In genomic region chr17:27224526-27225315, GRCh38 we compare ENCODE assay signal across 26 cellular contexts.
DNase-seq lines count a peak whose midpoint lies in the region; ATAC-seq, FAIRE-seq and TF ChIP-seq lines count a peak whose summit lies in the region.
"Had no signal": no experiment of that assay in that cellular context is flagged by ENCODE, and none has a peak within 500 bp of the region (broad histone marks: within the 10 kb centered on the region; RNA-seq: fewer than 3 reads in every experiment).

No MANE protein-coding gene starts in this region.

- H3K27me3 ChIP-seq in HepG2 (ENCODE audit: control insufficient read depth in 1 of 2, insufficient read depth in 2 of 2, low read length in 2 of 2): no peaks in the 10 kb centered on the region
- H3K27me3 ChIP-seq: esophagus muscularis mucosa, neutrophil, tibial nerve had no signal

- H3K4me1 Mint-ChIP-seq in dendritic cell treated with granulocyte-macrophage colony-stimulating factor and Interleukin-4, amounts not matched to agents 40 ng/mL and 50 ng/mL, for 4 days (ENCODE audit: low read depth): peaks cover 10% of the 10 kb centered on the region
- H3K4me1 Mint-ChIP-seq in T-cell: no peaks in the 10 kb centered on the region
- H3K4me1 Mint-ChIP-seq: activated naive CD4-positive, alpha-beta T cell treated with anti-CD3 and anti-CD28 coated beads, Interleukin-2, amount 50 U/mL, for 24 hours; activated T-helper 17 cell treated with anti-CD3 and anti-CD28 coated beads, Interleukin-2, amount 50 U/mL, for 72 hours; memory B cell had no signal

- intact Hi-C loops in dendritic cell treated with granulocyte-macrophage colony-stimulating factor and Interleukin-4, amounts not matched to agents 40 ng/mL and 50 ng/mL, for 4 days (cut with micrococcal nuclease): no loop called here
- intact Hi-C loops in HepG2 (cut with micrococcal nuclease; ENCODE audit: unreplicated experiment): no loop called here

- H3K27me3 Mint-ChIP-seq in dendritic cell treated with granulocyte-macrophage colony-stimulating factor and Interleukin-4, amounts not matched to agents 40 ng/mL and 50 ng/mL, for 4 days: no peaks in the 10 kb centered on the region
- peaks cover 0 to 1% of the 10 kb centered on the region in 2 donors for H3K27me3 Mint-ChIP-seq in T-cell
- H3K27me3 Mint-ChIP-seq: activated T-helper 17 cell treated with anti-CD3 and anti-CD28 coated beads, Interleukin-2, amount 50 U/mL, for 72 hours; CD4-positive, CD25-positive, alpha-beta regulatory T cell; memory B cell had no signal

- ATAC-seq in HepG2 (no peak), T-cell (replicated peaks in 1 of 4) (no peak), omental fat pad (ENCODE audit: low FRiP score) (no peak)
- ATAC-seq: activated T-helper 17 cell treated with anti-CD3 and anti-CD28 coated beads, Interleukin-2, amount 50 U/mL, for 72 hours; psoas muscle had no signal

- H3K9ac ChIP-seq in HepG2 (ENCODE audit: insufficient read depth, low read depth, low read length): no peak overlapping the region

- BruUV-seq in HepG2 (replicated peaks; lab: Mats Ljungman, UMichigan): no TSS peak

- no peaks in the 10 kb centered on the region for H3K79me2 ChIP-seq in HepG2 (ENCODE audit: insufficient read depth, low read length)

- no peak overlapping the region for H3K4me3 Mint-ChIP-seq in dendritic cell treated with granulocyte-macrophage colony-stimulating factor and Interleukin-4, amounts not matched to agents 40 ng/mL and 50 ng/mL, for 4 days
- no peak overlapping the region for H3K4me3 Mint-ChIP-seq in T-cell
- H3K4me3 Mint-ChIP-seq: activated naive CD4-positive, alpha-beta T cell treated with anti-CD3 and anti-CD28 coated beads, Interleukin-2, amount 50 U/mL, for 24 hours; activated T-helper 17 cell treated with anti-CD3 and anti-CD28 coated beads, Interleukin-2, amount 50 U/mL, for 72 hours; CD4-positive, CD25-positive, alpha-beta regulatory T cell; memory B cell had no signal

- no peak overlapping the region for H2AFZ ChIP-seq in HepG2 (ENCODE audit: low read length)

- TF ChIP-seq POLR2A in HepG2 (IDR thresholded peaks at IDR 0.05; ENCODE audit: insufficient read depth in 1 of 2, low read depth in 2 of 2, low read length in 2 of 2): no peak

- DNase-seq in EL (peak; percentile 47), HT1080 (ENCODE audit: low read depth) (peak; percentile 76), HepG2 (ENCODE audit: low spot score) (no peak), T-cell (no peak), Kasumi-1 (lab: John Stamatoyannopoulos, UW) (no peak), omental fat pad (ENCODE audit: low spot score) (no peak), OCI-M1 (lab: John Stamatoyannopoulos, UW) (no peak)
- DNase-seq: anterior cingulate cortex; CD4-positive, CD25-positive, alpha-beta regulatory T cell; cerebellar nuclear complex; effector CD4-positive, alpha-beta T cell; glutamatergic neuron; KG1; NCI-H1048; NCI-H187 treated with DMSO at 0.1 percent for 48 hours; NCI-H526 treated with DMSO at 0.1 percent for 48 hours; psoas muscle; stimulated activated CD8-positive, alpha-beta memory T cell treated with anti-CD3 and anti-CD28 coated beads, Interleukin-4, amount 100 ng/mL, for 48 hours had no signal

- no peaks in the 10 kb centered on the region for H3K4me1 ChIP-seq in HepG2 (ENCODE audit: insufficient read depth, low read length)
- H3K4me1 ChIP-seq: esophagus muscularis mucosa, psoas muscle, tibial nerve had no signal

- TF ChIP-seq EP300 in HepG2 (IDR thresholded peaks at IDR 0.05; ENCODE audit: low read depth in 2 of 2, low read length in 2 of 2): no peak
- no peak for TF ChIP-seq EP300 in HepG2 (CRISPR knock-in tag; IDR thresholded peaks at IDR 0.05; ENCODE audit: borderline replicate concordance)

- no peaks in the 10 kb centered on the region for H3K9me3 Mint-ChIP-seq in dendritic cell treated with granulocyte-macrophage colony-stimulating factor and Interleukin-4, amounts not matched to agents 40 ng/mL and 50 ng/mL, for 4 days
- peaks cover 0 to 2% (median 0%) of the 10 kb centered on the region in 3 donors for H3K9me3 Mint-ChIP-seq in T-cell
- H3K9me3 Mint-ChIP-seq: activated naive CD4-positive, alpha-beta T cell treated with anti-CD3 and anti-CD28 coated beads, Interleukin-2, amount 50 U/mL, for 24 hours; activated T-helper 17 cell treated with anti-CD3 and anti-CD28 coated beads, Interleukin-2, amount 50 U/mL, for 72 hours had no signal

- TF ChIP-seq RAD21 in HepG2 (CRISPR knock-in tag; IDR thresholded peaks at IDR 0.05): no peak

- in situ Hi-C loops in HepG2 (cut with HindIII; ENCODE audit: extremely low pct_ligation_motif_present, low pct_unique_long_range_greater_than_20kb): no loop called here

- H3K27ac Mint-ChIP-seq in dendritic cell treated with granulocyte-macrophage colony-stimulating factor and Interleukin-4, amounts not matched to agents 40 ng/mL and 50 ng/mL, for 4 days: peak overlapping the region; percentile 41
- no peak overlapping the region for H3K27ac Mint-ChIP-seq in T-cell
- H3K27ac Mint-ChIP-seq: activated naive CD4-positive, alpha-beta T cell treated with anti-CD3 and anti-CD28 coated beads, Interleukin-2, amount 50 U/mL, for 24 hours; activated T-helper 17 cell treated with anti-CD3 and anti-CD28 coated beads, Interleukin-2, amount 50 U/mL, for 72 hours; memory B cell had no signal

- no peak overlapping the region for H3K4me3 ChIP-seq in HepG2 (replicated peaks in 1 of 3; ENCODE audit: insufficient read depth in 1 of 3, low read depth in 2 of 3, low read length in 3 of 3)
- H3K4me3 ChIP-seq: esophagus muscularis mucosa, psoas muscle, tibial nerve had no signal

- no peaks in the 10 kb centered on the region for H3K36me3 ChIP-seq in HepG2 (replicated peaks in 1 of 2; ENCODE audit: control insufficient read depth in 1 of 2, insufficient read depth in 2 of 2, low read length in 2 of 2)
- H3K36me3 ChIP-seq: esophagus muscularis mucosa, neutrophil, tibial nerve had no signal

- no peak overlapping the region for H3K27ac ChIP-seq in HepG2 (ENCODE audit: extremely low read length, insufficient read depth, low read length)
- H3K27ac ChIP-seq: esophagus muscularis mucosa, neutrophil, psoas muscle, tibial nerve had no signal

- H3K36me3 Mint-ChIP-seq in dendritic cell treated with granulocyte-macrophage colony-stimulating factor and Interleukin-4, amounts not matched to agents 40 ng/mL and 50 ng/mL, for 4 days (ENCODE audit: low read depth): no peaks in the 10 kb centered on the region
- H3K36me3 Mint-ChIP-seq in T-cell: no peaks in the 10 kb centered on the region
- H3K36me3 Mint-ChIP-seq: activated naive CD4-positive, alpha-beta T cell treated with anti-CD3 and anti-CD28 coated beads, Interleukin-2, amount 50 U/mL, for 24 hours; CD4-positive, CD25-positive, alpha-beta regulatory T cell; memory B cell had no signal

- 6% methylated on average over 4 of the region's 5 CpGs for WGBS in HepG2 (ENCODE audit: low lambda C conversion rate)

- TF ChIP-seq CTCF in HepG2 (CRISPR knock-in tag; IDR thresholded peaks at IDR 0.05) (no peak), omental fat pad (IDR thresholded peaks at IDR 0.05) (no peak)

- no peak for FAIRE-seq in HepG2 (lab: Jason Lieb, UNC)
- FAIRE-seq: G401.6 had no signal

- H4K20me1 ChIP-seq in HepG2 (ENCODE audit: insufficient read depth, low read length): no peaks in the 10 kb centered on the region

- CTCF ChIA-PET in HepG2 (lab: Yijun Ruan, JAX; ENCODE audit: low intra/inter-chr PET ratio, low total read pairs) (no interaction called here), T-cell (lab: Charles Lee) (interaction anchor here (1.0 kb wide), 2 partner anchors 13 to 16 kb away, joined by 3 to 5 read pairs; no protein-coding TSS in a partner anchor)

- POLR2A ChIA-PET in HepG2 (lab: Yijun Ruan, JAX) (no interaction called here), T-cell (lab: Charles Lee) (no interaction called here)

- no peak overlapping the region for H3K4me2 ChIP-seq in HepG2 (ENCODE audit: low read depth, low read length)

- H3K9me3 ChIP-seq in HepG2 (ENCODE audit: low read length): no peaks in the 10 kb centered on the region
- H3K9me3 ChIP-seq: neutrophil, tibial nerve had no signal

TF ChIP-seq in HepG2, 621 proteins besides CTCF, POLR2A, EP300 and RAD21:
- TF ChIP-seq RARA (CRISPR knock-in tag; IDR thresholded peaks at IDR 0.05): no peak
- TF ChIP-seq KDM4B (CRISPR knock-in tag; IDR thresholded peaks at IDR 0.05): no peak
- TF ChIP-seq CREB1 (IDR thresholded peaks at IDR 0.05): peak; percentile 84
- TF ChIP-seq CREB1 (CRISPR knock-in tag; IDR thresholded peaks at IDR 0.05): no peak
- TF ChIP-seq GZF1 (CRISPR knock-in tag; IDR thresholded peaks at IDR 0.05): no peak

Comparison
In these comparisons a context has a peak if more than half of its experiments do, and no peak if none do; other contexts are left out.
1. DNase-seq: peak in EL (single experiment) and HT1080 (single experiment); none in HepG2 (single experiment), T-cell (0 of 34), Kasumi-1 (0 of 2), omental fat pad (single experiment) and OCI-M1 (single experiment).